In the genomic region with DNA sequence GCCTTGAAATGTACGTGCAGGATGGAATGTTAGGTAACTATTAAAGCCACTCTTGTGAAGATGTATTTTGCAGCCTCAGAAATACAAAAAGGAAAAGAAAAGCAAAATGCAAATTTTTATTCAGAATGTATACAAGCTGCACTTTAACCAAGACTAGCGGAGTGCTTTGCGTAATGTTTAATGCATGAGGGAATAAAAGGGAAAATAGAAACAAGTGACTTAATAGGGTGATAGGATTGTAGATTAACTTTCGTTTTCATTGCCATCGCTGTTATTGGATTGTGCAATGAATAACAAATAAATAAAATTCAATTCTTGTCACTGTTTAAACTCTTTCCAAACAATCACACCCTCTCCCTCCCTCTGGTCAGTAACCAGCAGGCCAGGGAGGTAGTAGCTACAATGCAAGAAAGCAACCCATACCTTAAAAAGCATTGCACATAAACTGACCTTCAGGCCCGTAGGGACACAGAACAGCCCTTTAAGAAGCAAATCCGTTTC, we compare ENCODE assay signal across 8 cellular contexts. TPM values are rescaled to one million over a fixed set of nuclear protein-coding genes. Genes with fewer than 3 reads are reported as not detected.
A peak's percentile ranks its signal among the peaks of the same experiment; 100 is the strongest.
DNase-seq lines count a peak whose midpoint lies in the region; ATAC-seq and TF ChIP-seq lines count a peak whose summit lies in the region.

No MANE protein-coding gene starts in this region.

- H3K4me1 ChIP-seq in right atrium auricular region (peaks cover 0 to 33% of the 10 kb centered on the region in 2 donors), stomach smooth muscle (ENCODE audit: control insufficient read depth, insufficient read depth, low read length) (peaks cover 24% of the 10 kb centered on the region)

- H3K36me3 Mint-ChIP-seq in activated CD8-positive, alpha-beta T cell treated with anti-CD3 and anti-CD28 coated beads for 36 hours (ENCODE audit: low read depth), result peaks cover 33% of the 10 kb centered on the region

- H3K4me1 Mint-ChIP-seq in activated CD8-positive, alpha-beta T cell treated with anti-CD3 and anti-CD28 coated beads for 36 hours (ENCODE audit: low read depth), result peaks cover 27% of the 10 kb centered on the region

- no peaks in the 10 kb centered on the region for H3K9me3 Mint-ChIP-seq in activated CD8-positive, alpha-beta T cell treated with anti-CD3 and anti-CD28 coated beads for 36 hours

- H3K4me3 Mint-ChIP-seq in activated CD8-positive, alpha-beta T cell treated with anti-CD3 and anti-CD28 coated beads for 36 hours, result peak overlapping the region; percentile 91

- H3K36me3 ChIP-seq in right atrium auricular region, result no peaks in the 10 kb centered on the region
- no peaks in the 10 kb centered on the region for H3K36me3 ChIP-seq in stomach smooth muscle (ENCODE audit: control insufficient read depth in 2 of 2, insufficient read depth in 2 of 2, low read length in 2 of 2)

- peak overlapping the region; percentile 81 to 98 for H3K9ac ChIP-seq in stomach smooth muscle (ENCODE audit: low read length in 2 of 2)

- POLR2A ChIA-PET in activated CD8-positive, alpha-beta T cell treated with anti-CD3 and anti-CD28 coated beads for 36 hours (lab: Charles Lee), result interaction anchor here (0.7 to 1.3 kb wide), 3 partner anchors 14 to 97 kb away, joined by 3 to 8 read pairs (median 4); no protein-coding TSS in a partner anchor

- H3K27me3 ChIP-seq in right atrium auricular region (no peaks in the 10 kb centered on the region), stomach smooth muscle (ENCODE audit: control insufficient read depth in 1 of 2, insufficient read depth in 2 of 2, low read length in 2 of 2) (no peaks in the 10 kb centered on the region)

- H3K4me3 ChIP-seq in right atrium auricular region (peak overlapping the region; percentile 90 to 95), stomach smooth muscle (ENCODE audit: low read length in 2 of 2) (peak overlapping the region; percentile 75 to 95)

- no peaks in the 10 kb centered on the region for H3K9me3 ChIP-seq in right atrium auricular region
- no peaks in the 10 kb centered on the region for H3K9me3 ChIP-seq in stomach smooth muscle (ENCODE audit: control insufficient read depth in 2 of 2, low read length in 2 of 2)

- intact Hi-C loops in Right ventricle myocardium inferior (cut with DNase I), result loop anchor here (5.0 kb wide), 1 partner anchor 435 kb away; a partner anchor contains a TSS
- intact Hi-C loops in activated CD8-positive, alpha-beta T cell treated with anti-CD3 and anti-CD28 coated beads for 36 hours (cut with micrococcal nuclease), result loop anchor here (5.0 kb wide), 1 partner anchor 100 kb away; no protein-coding TSS in a partner anchor

- TF ChIP-seq CTCF in right atrium auricular region (IDR thresholded peaks at IDR 0.05), result no peak
- no peak for TF ChIP-seq CTCF in activated CD8-positive, alpha-beta T cell treated with anti-CD3 and anti-CD28 coated beads for 36 hours (IDR thresholded peaks at IDR 0.05)

- ATAC-seq in Right ventricle myocardium inferior (no peak), GM18520 (IDR thresholded peaks at IDR 0.05; ENCODE audit: unreplicated experiment) (no peak)
- ATAC-seq in activated CD8-positive, alpha-beta T cell treated with anti-CD3 and anti-CD28 coated beads for 36 hours, result no peak

- peak overlapping the region; percentile 94 to 98 for H3K27ac ChIP-seq in right atrium auricular region
- peak overlapping the region; percentile 94 for H3K27ac ChIP-seq in stomach smooth muscle (ENCODE audit: low read length)

- H3K27me3 Mint-ChIP-seq in activated CD8-positive, alpha-beta T cell treated with anti-CD3 and anti-CD28 coated beads for 36 hours, result no peaks in the 10 kb centered on the region

- CTCF ChIA-PET in activated CD8-positive, alpha-beta T cell treated with anti-CD3 and anti-CD28 coated beads for 36 hours (lab: Charles Lee), result interaction anchor here (1.4 kb wide), 1 partner anchor 97 kb away, joined by 3 read pairs; no protein-coding TSS in a partner anchor

- H3K27ac Mint-ChIP-seq in activated CD8-positive, alpha-beta T cell treated with anti-CD3 and anti-CD28 coated beads for 36 hours, result peak overlapping the region; percentile 96

- DNase-seq in right atrium auricular region (ENCODE audit: low spot score) (no peak), Right ventricle myocardium inferior (ENCODE audit: missing footprints) (no peak), iPS-NIHi11 (ENCODE audit: low spot score) (peak; percentile 16), dermis blood vessel endothelial cell (no peak), RKO (ENCODE audit: low spot score) (no peak)
- no peak for DNase-seq in activated CD8-positive, alpha-beta T cell treated with anti-CD3 and anti-CD28 coated beads for 36 hours

RNA-seq across cellular contexts. Expression of a gene that starts 0.6 kb away (rescaled TPM):
- 10 to 100 TPM; 47.9 to 98.0 TPM for total RNA-seq in right atrium auricular region
- total RNA-seq in Right ventricle myocardium inferior, result 91.8 TPM
- 100 to 1,000 TPM; 521 to 524 TPM for total RNA-seq in activated CD8-positive, alpha-beta T cell treated with anti-CD3 and anti-CD28 coated beads for 36 hours
- 96.3 and 175 TPM in 2 replicates for total RNA-seq in dermis blood vessel endothelial cell
